ENCODE assay signal across 1 cellular context in genomic region chr22:20393705-20394476, GRCh38.
A peak's percentile ranks its signal among the peaks of the same experiment; 100 is the strongest.
TF ChIP-seq lines count a peak whose summit lies in the region.

ZNF74 (plus strand) TSS chr22:20394151; CDS start chr22:20394629, 478 bp downstream.

TF ChIP-seq in HepG2, 621 proteins besides CTCF, POLR2A, EP300 and RAD21 (continued from another document and continues in another):
- TF ChIP-seq ATF2 (CRISPR knock-in tag; IDR thresholded peaks at IDR 0.05) (0 out of 2 replicates have a peak, but pooled peaks have one; percentile 28), ARNT (IDR thresholded peaks at IDR 0.05) (no peak), RARG (CRISPR knock-in tag; IDR thresholded peaks at IDR 0.05; ENCODE audit: low read depth) (no peak), SNAPC5 (CRISPR knock-in tag; IDR thresholded peaks at IDR 0.05; ENCODE audit: borderline replicate concordance) (no peak), ARHGAP35 (CRISPR knock-in tag; IDR thresholded peaks at IDR 0.05; ENCODE audit: borderline replicate concordance) (no peak), NFYC (CRISPR knock-in tag; IDR thresholded peaks at IDR 0.05) (0 out of 2 replicates have a peak, but pooled peaks have one; percentile 45), TRIM24 (CRISPR knock-in tag; IDR thresholded peaks at IDR 0.05) (no peak), ZSCAN20 (CRISPR knock-in tag; IDR thresholded peaks at IDR 0.05; ENCODE audit: borderline replicate concordance) (peak; percentile 32; the same call in 1 of the 2 replicates), ZBTB43 (CRISPR knock-in tag; conservative IDR thresholded peaks at IDR 0.05) (no peak), KLF13 (CRISPR knock-in tag; IDR thresholded peaks at IDR 0.05) (no peak), JUN (CRISPR knock-in tag; IDR thresholded peaks at IDR 0.05) (no peak), PAF1 (CRISPR knock-in tag; IDR thresholded peaks at IDR 0.05) (no peak), ZNF746 (CRISPR knock-in tag; IDR thresholded peaks at IDR 0.05) (peak; percentile 65; the same call in 1 of the 2 replicates), TAF15 (IDR thresholded peaks at IDR 0.05; ENCODE audit: low read depth, low read length, poor library complexity, severe bottlenecking) (no peak), SP1 (IDR thresholded peaks at IDR 0.05) (no peak), SP1 (CRISPR knock-in tag; IDR thresholded peaks at IDR 0.05) (no peak), TERF1 (CRISPR knock-in tag; IDR thresholded peaks at IDR 0.05) (no peak), FIP1L1 (IDR thresholded peaks at IDR 0.05; ENCODE audit: borderline replicate concordance, insufficient read depth, low read depth, low read length) (no peak), PAWR (CRISPR knock-in tag; IDR thresholded peaks at IDR 0.05; ENCODE audit: borderline replicate concordance) (no peak), RXRA (CRISPR knock-in tag; IDR thresholded peaks at IDR 0.05) (no peak), KDM4B (CRISPR knock-in tag; IDR thresholded peaks at IDR 0.05) (0 out of 2 replicates have a peak, but pooled peaks have one; percentile 57), ZBTB4 (CRISPR knock-in tag; IDR thresholded peaks at IDR 0.05; ENCODE audit: borderline replicate concordance) (no peak), SNRNP70 (IDR thresholded peaks at IDR 0.05; ENCODE audit: low read depth, low read length) (no peak), ZNF7 (CRISPR knock-in tag; IDR thresholded peaks at IDR 0.05) (no peak), ZBTB14 (CRISPR knock-in tag; IDR thresholded peaks at IDR 0.05) (peak; percentile 55), KMT2B (CRISPR knock-in tag; IDR thresholded peaks at IDR 0.05) (peak; percentile 34; the same call in 1 of the 2 replicates), KLF9 (CRISPR knock-in tag; IDR thresholded peaks at IDR 0.05; ENCODE audit: low read depth) (0 out of 2 replicates have a peak, but pooled peaks have one; percentile 42), RFXAP (CRISPR knock-in tag; IDR thresholded peaks at IDR 0.05; ENCODE audit: borderline replicate concordance) (peak; percentile 82), ZNF430 (CRISPR knock-in tag; IDR thresholded peaks at IDR 0.05) (no peak), ZNF772 (CRISPR knock-in tag; IDR thresholded peaks at IDR 0.05) (peak; percentile 83), RFX1 (IDR thresholded peaks at IDR 0.05) (no peak), ZNF543 (CRISPR knock-in tag; IDR thresholded peaks at IDR 0.05) (no peak), CBX5 (CRISPR knock-in tag; IDR thresholded peaks at IDR 0.05; ENCODE audit: borderline replicate concordance) (no peak; the same call in 1 of the 2 replicates), GMEB1 (CRISPR knock-in tag; IDR thresholded peaks at IDR 0.05; ENCODE audit: borderline replicate concordance) (peak; percentile 96), GABPA (IDR thresholded peaks at IDR 0.05; ENCODE audit: low read depth, low read length) (no peak), GABPA (CRISPR knock-in tag; IDR thresholded peaks at IDR 0.05; ENCODE audit: low read depth) (peak; percentile 72), ZNF350 (CRISPR knock-in tag; IDR thresholded peaks at IDR 0.05; ENCODE audit: borderline replicate concordance, low read depth) (peak; percentile 58; the same call in 1 of the 2 replicates), ZNF567 (CRISPR knock-in tag; IDR thresholded peaks at IDR 0.05; ENCODE audit: borderline replicate concordance) (0 out of 2 replicates have a peak, but pooled peaks have one; percentile 79), KAT7 (CRISPR knock-in tag; IDR thresholded peaks at IDR 0.05; ENCODE audit: borderline replicate concordance) (peak; percentile 79; the same call in 1 of the 2 replicates), ZNF17 (CRISPR knock-in tag; IDR thresholded peaks at IDR 0.05) (no peak; the same call in 1 of the 2 replicates), ZBTB46 (CRISPR knock-in tag; IDR thresholded peaks at IDR 0.05; ENCODE audit: borderline replicate concordance) (no peak), MTF1 (CRISPR knock-in tag; IDR thresholded peaks at IDR 0.05) (no peak), ZNF639 (CRISPR knock-in tag; conservative IDR thresholded peaks at IDR 0.05) (no peak; the same call in 1 of the 2 replicates), ZFP36L2 (CRISPR knock-in tag; IDR thresholded peaks at IDR 0.05) (peak; percentile 59; the same call in 1 of the 2 replicates), ZNF790 (CRISPR knock-in tag; IDR thresholded peaks at IDR 0.05; ENCODE audit: borderline replicate concordance) (no peak), TBP (CRISPR knock-in tag; IDR thresholded peaks at IDR 0.05) (no peak; the same call in 1 of the 2 replicates), POLR2AphosphoS5 (IDR thresholded peaks at IDR 0.05; ENCODE audit: low read depth, low read length) (peak; percentile 64), MTA1 (CRISPR knock-in tag; IDR thresholded peaks at IDR 0.05; ENCODE audit: borderline replicate concordance) (no peak), CEBPZ (IDR thresholded peaks at IDR 0.05; ENCODE audit: low read length) (no peak), ZNF841 (CRISPR knock-in tag; IDR thresholded peaks at IDR 0.05; ENCODE audit: borderline replicate concordance) (no peak)
